Comparison of ENCODE assay signal across 24 cellular contexts in genomic region chr1:61263905-61264824, GRCh38.
"Had no signal": no experiment of that assay in that cellular context is flagged by ENCODE, and none has a peak within 500 bp of the region (broad histone marks: within the 10 kb centered on the region; RNA-seq: fewer than 3 reads in every experiment).

No MANE protein-coding gene starts in this region.

- ATAC-seq: effector memory CD8-positive, alpha-beta T cell; esophagus mucosa; gastrocnemius medialis; heart right ventricle; left cardiac atrium; left lung; left ventricle myocardium superior; lower lobe of right lung; mucosa of descending colon had no signal

- FAIRE-seq: endometrium, islet of Langerhans, keratinocyte had no signal

- H3K4me3 ChIP-seq: colonic mucosa, esophagus squamous epithelium, gastrocnemius medialis, heart right ventricle, left lung, lower lobe of right lung, mucosa of descending colon had no signal

- H3K9me3 ChIP-seq: colonic mucosa, esophagus squamous epithelium, gastrocnemius medialis, heart right ventricle, left lung, lower lobe of right lung, mucosa of descending colon had no signal

- H3K4me1 ChIP-seq: colonic mucosa, left lung, lower lobe of right lung had no signal

- DNase-seq: colonic mucosa; cortex of kidney; effector CD8-positive, alpha-beta T cell; effector memory CD8-positive, alpha-beta T cell; erythroblast; esophagus squamous epithelium; foreskin fibroblast; foreskin melanocyte; gastrocnemius medialis; glutamatergic neuron; head of caudate nucleus; heart right ventricle; hippocampal formation; left cardiac atrium; left lung; left ventricle myocardium superior; lower lobe of right lung; mesenchymal stem cell; mucosa of descending colon had no signal

- H3K27me3 ChIP-seq: colonic mucosa, esophagus squamous epithelium, gastrocnemius medialis, heart right ventricle, left lung had no signal

- H3K36me3 ChIP-seq: colonic mucosa, esophagus squamous epithelium, gastrocnemius medialis, heart right ventricle, left lung, lower lobe of right lung had no signal

- H3K27ac ChIP-seq: colonic mucosa, epithelial cell of prostate, esophagus squamous epithelium, gastrocnemius medialis, heart right ventricle, left lung, lower lobe of right lung had no signal
